ENCODE assay signal across 23 cellular contexts in genomic region chr15:29470794-29471193, GRCh38.
DNase-seq lines count a peak whose midpoint lies in the region; ATAC-seq and TF ChIP-seq lines count a peak whose summit lies in the region.
"Had no signal": no experiment of that assay in that cellular context is flagged by ENCODE, and none has a peak within 500 bp of the region (broad histone marks: within the 10 kb centered on the region; RNA-seq: fewer than 3 reads in every experiment).

No MANE protein-coding gene starts in this region.

- H3K9me3 ChIP-seq in PC-3 (ENCODE audit: low read length) (no peaks in the 10 kb centered on the region), thymus (ENCODE audit: control insufficient read depth) (no peaks in the 10 kb centered on the region)
- H3K9me3 ChIP-seq: psoas muscle, vagina had no signal

- peak overlapping the region; percentile 83 for H3K27ac ChIP-seq in PC-3 (ENCODE audit: low read length)
- peak overlapping the region; percentile 5 for H3K27ac ChIP-seq in thymus (ENCODE audit: low read depth)
- H3K27ac ChIP-seq: BLaER1, coronary artery, psoas muscle, vagina had no signal

- H3K4me2 ChIP-seq in PC-3 (ENCODE audit: low read length) = peak overlapping the region; percentile 74
- H3K4me2 ChIP-seq: BLaER1 had no signal

- no peaks in the 10 kb centered on the region for H4K20me1 ChIP-seq in PC-3 (ENCODE audit: low read length)
- H4K20me1 ChIP-seq: BLaER1 had no signal

- H3K4me3 Mint-ChIP-seq in activated T-cell treated with anti-CD3 and anti-CD28 coated beads, Interleukin-2, amount 50 U/mL, for 72 hours = no peak overlapping the region
- H3K4me3 Mint-ChIP-seq: activated naive CD4-positive, alpha-beta T cell treated with anti-CD3 and anti-CD28 coated beads, Interleukin-2, amount 10 ng/mL, durations not matched to agents 7 days and 5 days; HFFc6; natural killer cell treated with Interleukin-12 subunit alpha and Interleukin-12 subunit beta and Interleukin-15 and Interleukin-18, amount 100 ng/mL, for 72 hours; T-helper 17 cell had no signal

- WGBS in thymus = 56% methylated on average over 3 of the region's 3 CpGs

- DNase-seq in NCI-H345 (lab: John Stamatoyannopoulos, UW) (peak; percentile 65), NCI-H345 treated with DMSO at 0.1 percent for 48 hours (lab: John Stamatoyannopoulos, UW; ENCODE audit: unreplicated experiment) (no peak), PC-3 (peak; percentile 91), kidney glomerular epithelial cell (lab: John Stamatoyannopoulos, UW) (peak; percentile 29), T1000 (lab: John Stamatoyannopoulos, UW) (no peak)
- DNase-seq in activated T-cell treated with anti-CD3 and anti-CD28 coated beads, Interleukin-2, amount 50 U/mL, for 72 hours = no peak
- DNase-seq: activated CD4-positive, alpha-beta T cell treated with anti-CD3 and anti-CD28 coated beads, Interleukin-2, amount 50 U/mL, for 4 hours; activated naive CD4-positive, alpha-beta T cell treated with anti-CD3 and anti-CD28 coated beads, Interleukin-2, amount 10 ng/mL, durations not matched to agents 7 days and 5 days; activated T-cell treated with anti-CD3 and anti-CD28 coated beads, Interleukin-2, amount 50 U/mL, for 1 hour; DMS153; HFFc6; hypothalamus; NCI-H1048; NCI-H1930; psoas muscle; T-helper 17 cell had no signal

- peaks cover 21% of the 10 kb centered on the region for H3K4me1 ChIP-seq in PC-3 (ENCODE audit: insufficient read depth, low read length)
- H3K4me1 ChIP-seq in thymus (ENCODE audit: control insufficient read depth, insufficient read depth, low read length) = no peaks in the 10 kb centered on the region
- H3K4me1 ChIP-seq: psoas muscle had no signal

- H3K27me3 Mint-ChIP-seq in activated T-cell treated with anti-CD3 and anti-CD28 coated beads, Interleukin-2, amount 50 U/mL, for 72 hours (ENCODE audit: low read depth) = peaks cover 4% of the 10 kb centered on the region
- H3K27me3 Mint-ChIP-seq: activated naive CD4-positive, alpha-beta T cell treated with anti-CD3 and anti-CD28 coated beads, Interleukin-2, amount 10 ng/mL, durations not matched to agents 7 days and 5 days had no signal

- peak; percentile 96 for ATAC-seq in PC-3
- ATAC-seq in HG02798 (IDR thresholded peaks at IDR 0.05; ENCODE audit: poor library complexity, unreplicated experiment) = no peak
- ATAC-seq in activated T-cell treated with anti-CD3 and anti-CD28 coated beads, Interleukin-2, amount 50 U/mL, for 72 hours (replicated peaks in 1 of 2) = no peak
- ATAC-seq: K562; natural killer cell treated with Interleukin-12 subunit alpha and Interleukin-12 subunit beta and Interleukin-15 and Interleukin-18, amount 100 ng/mL, for 72 hours; psoas muscle; T-helper 17 cell had no signal

- BruUV-seq in PC-3 (replicated peaks; lab: Mats Ljungman, UMichigan) = no TSS peak

- intact Hi-C loops in PC-3 (cut with micrococcal nuclease) = no loop called here

- H3K27me3 ChIP-seq in PC-3 (ENCODE audit: low read length) (no peaks in the 10 kb centered on the region), thymus (ENCODE audit: control insufficient read depth, insufficient read depth) (no peaks in the 10 kb centered on the region)
- H3K27me3 ChIP-seq: BLaER1, vagina had no signal

- H3F3A ChIP-seq in PC-3 (ENCODE audit: low read length, unreplicated experiment) = no peaks in the 10 kb centered on the region

- peak overlapping the region; percentile 45; the same call in 1 of the 2 replicates for H3K9ac ChIP-seq in PC-3 (ENCODE audit: low read length)
- H3K9ac ChIP-seq: BLaER1 had no signal

- POLR2A ChIA-PET in PC-3 (lab: Charles Lee; ENCODE audit: unreplicated experiment) = no interaction called here

- H3K9me2 ChIP-seq in PC-3 (replicated peaks; ENCODE audit: low read length) = no peaks in the 10 kb centered on the region

- no peaks in the 10 kb centered on the region for H3K9me3 Mint-ChIP-seq in activated T-cell treated with anti-CD3 and anti-CD28 coated beads, Interleukin-2, amount 50 U/mL, for 72 hours
- H3K9me3 Mint-ChIP-seq: activated naive CD4-positive, alpha-beta T cell treated with anti-CD3 and anti-CD28 coated beads, Interleukin-2, amount 10 ng/mL, durations not matched to agents 7 days and 5 days; HFFc6; natural killer cell treated with Interleukin-12 subunit alpha and Interleukin-12 subunit beta and Interleukin-15 and Interleukin-18, amount 100 ng/mL, for 72 hours had no signal

- peak overlapping the region; percentile 59 for H2AFZ ChIP-seq in PC-3 (ENCODE audit: low read length)

- no peaks in the 10 kb centered on the region for H3K4me1 Mint-ChIP-seq in activated T-cell treated with anti-CD3 and anti-CD28 coated beads, Interleukin-2, amount 50 U/mL, for 72 hours (ENCODE audit: low read depth)
- H3K4me1 Mint-ChIP-seq: activated naive CD4-positive, alpha-beta T cell treated with anti-CD3 and anti-CD28 coated beads, Interleukin-2, amount 10 ng/mL, durations not matched to agents 7 days and 5 days; T-helper 17 cell had no signal

- H3K4me3 ChIP-seq in PC-3 (ENCODE audit: low read length) = peak overlapping the region; percentile 34; the same call in 1 of the 2 replicates
- H3K4me3 ChIP-seq in thymus (ENCODE audit: low read length) = no peak overlapping the region
- H3K4me3 ChIP-seq: BLaER1, coronary artery, K562, psoas muscle, vagina had no signal

- H3K36me3 ChIP-seq in PC-3 (ENCODE audit: low read depth, low read length) = no peaks in the 10 kb centered on the region
- no peaks in the 10 kb centered on the region for H3K36me3 ChIP-seq in thymus (ENCODE audit: control insufficient read depth, insufficient read depth)
- H3K36me3 ChIP-seq: BLaER1, vagina had no signal

- H3K79me2 ChIP-seq in PC-3 (ENCODE audit: low read length) = no peaks in the 10 kb centered on the region

- H3K36me3 Mint-ChIP-seq in activated T-cell treated with anti-CD3 and anti-CD28 coated beads, Interleukin-2, amount 50 U/mL, for 72 hours (ENCODE audit: insufficient read depth in 2 of 2) = no peaks in the 10 kb centered on the region
- H3K36me3 Mint-ChIP-seq: activated naive CD4-positive, alpha-beta T cell treated with anti-CD3 and anti-CD28 coated beads, Interleukin-2, amount 10 ng/mL, durations not matched to agents 7 days and 5 days; natural killer cell treated with Interleukin-12 subunit alpha and Interleukin-12 subunit beta and Interleukin-15 and Interleukin-18, amount 100 ng/mL, for 72 hours had no signal

- CTCF ChIA-PET in PC-3 (lab: Charles Lee) = no interaction called here

- H3K27ac Mint-ChIP-seq in activated T-cell treated with anti-CD3 and anti-CD28 coated beads, Interleukin-2, amount 50 U/mL, for 72 hours = no peak overlapping the region
- H3K27ac Mint-ChIP-seq: activated naive CD4-positive, alpha-beta T cell treated with anti-CD3 and anti-CD28 coated beads, Interleukin-2, amount 10 ng/mL, durations not matched to agents 7 days and 5 days; HFFc6; natural killer cell treated with Interleukin-12 subunit alpha and Interleukin-12 subunit beta and Interleukin-15 and Interleukin-18, amount 100 ng/mL, for 72 hours; T-helper 17 cell had no signal

- TF ChIP-seq CTCF in PC-3 (conservative IDR thresholded peaks at IDR 0.05; ENCODE audit: low read depth, low read length) = no peak

Comparison
In these comparisons a context has a peak if more than half of its experiments do, and no peak if none do; other contexts are left out.
1. DNase-seq: peak in NCI-H345 (single experiment), PC-3 (single experiment) and kidney glomerular epithelial cell (single experiment); none in NCI-H345 treated with DMSO at 0.1 percent for 48 hours (single experiment), T1000 (single experiment) and activated T-cell treated with anti-CD3 and anti-CD28 coated beads, Interleukin-2, amount 50 U/mL, for 72 hours (0 of 2).